Comparison of ENCODE assay signal across 20 cellular contexts in genomic region chr5:172505840-172506638, GRCh38. TPM values are rescaled to one million over a fixed set of nuclear protein-coding genes. Genes with fewer than 3 reads are reported as not detected.
DNase-seq lines count a peak whose midpoint lies in the region; TF ChIP-seq lines count a peak whose summit lies in the region.
"Had no signal": no experiment of that assay in that cellular context is flagged by ENCODE, and none has a peak within 500 bp of the region (broad histone marks: within the 10 kb centered on the region; RNA-seq: fewer than 3 reads in every experiment).

No MANE protein-coding gene starts in this region.

- no peak for TF ChIP-seq CTCF in progenitor cell of endocrine pancreas (IDR thresholded peaks at IDR 0.05; ENCODE audit: unreplicated experiment)

- peaks cover 14% of the 10 kb centered on the region for H3K4me1 Mint-ChIP-seq in progenitor cell of endocrine pancreas (ENCODE audit: low read depth)
- H3K4me1 Mint-ChIP-seq: memory B cell; naive thymus-derived CD8-positive, alpha-beta T cell had no signal

- H3K27me3 Mint-ChIP-seq in progenitor cell of endocrine pancreas: peaks cover 57% of the 10 kb centered on the region

- H3K36me3 Mint-ChIP-seq in progenitor cell of endocrine pancreas (ENCODE audit: insufficient read depth): no peaks in the 10 kb centered on the region
- H3K36me3 Mint-ChIP-seq: activated naive CD8-positive, alpha-beta T cell treated with anti-CD3 and anti-CD28 coated beads, Interleukin-2, amount 10 ng/mL, durations not matched to agents 7 days and 5 days; stimulated activated naive B cell treated with anti-CD40 and anti-IgM and Interleukin-4, amounts not matched to agents 10 μg/mL and 1 μg/mL and 100 μg/mL, for 72 hours had no signal

- POLR2A ChIA-PET in HEK293T (lab: Yijun Ruan, JAX): no interaction called here

- DNase-seq in AG20443 (ENCODE audit: low spot score) (peak; percentile 4), NCI-H2171 (lab: John Stamatoyannopoulos, UW) (peak; percentile 32), islet precursor cell (peak; percentile 45), progenitor cell of endocrine pancreas (ENCODE audit: low spot score, unreplicated experiment) (peak; percentile 5), HEK293T (ENCODE audit: extremely low spot score) (no peak), MV-4-11 (lab: John Stamatoyannopoulos, UW) (no peak), H4 (ENCODE audit: low spot score) (no peak)
- DNase-seq: activated CD4-positive, alpha-beta T cell treated with anti-CD3 and anti-CD28 coated beads, Interleukin-2, amount 50 U/mL, for 1 hour; activated naive CD8-positive, alpha-beta T cell treated with anti-CD3 and anti-CD28 coated beads, Interleukin-2, amount 10 ng/mL, durations not matched to agents 7 days and 5 days; body of pancreas; dermis blood vessel endothelial cell; GM23248; naive thymus-derived CD8-positive, alpha-beta T cell; NCI-H146; NCI-H446 treated with DMSO at 0.1 percent for 48 hours; RPMI8226; stimulated activated CD4-positive, alpha-beta T cell treated with anti-CD3 and anti-CD28 coated beads, Interleukin-15, amount 100 ng/mL, for 24 hours; stimulated activated naive B cell treated with anti-CD40 and anti-IgM and Interleukin-4, amounts not matched to agents 10 μg/mL and 1 μg/mL and 100 μg/mL, for 72 hours; trophoblast cell had no signal

- no peak overlapping the region for H3K4me3 Mint-ChIP-seq in progenitor cell of endocrine pancreas (ENCODE audit: low read depth)
- H3K4me3 Mint-ChIP-seq: activated naive CD8-positive, alpha-beta T cell treated with anti-CD3 and anti-CD28 coated beads, Interleukin-2, amount 10 ng/mL, durations not matched to agents 7 days and 5 days; memory B cell; naive thymus-derived CD8-positive, alpha-beta T cell; stimulated activated naive B cell treated with anti-CD40 and anti-IgM and Interleukin-4, amounts not matched to agents 10 μg/mL and 1 μg/mL and 100 μg/mL, for 72 hours had no signal

- CTCF ChIA-PET in HEK293T (lab: Yijun Ruan, JAX): no interaction called here

- H3K27ac Mint-ChIP-seq in progenitor cell of endocrine pancreas: no peak overlapping the region
- H3K27ac Mint-ChIP-seq: activated naive CD8-positive, alpha-beta T cell treated with anti-CD3 and anti-CD28 coated beads, Interleukin-2, amount 10 ng/mL, durations not matched to agents 7 days and 5 days; memory B cell; naive thymus-derived CD8-positive, alpha-beta T cell; stimulated activated naive B cell treated with anti-CD40 and anti-IgM and Interleukin-4, amounts not matched to agents 10 μg/mL and 1 μg/mL and 100 μg/mL, for 72 hours had no signal

- no peaks in the 10 kb centered on the region for H3K9me3 Mint-ChIP-seq in progenitor cell of endocrine pancreas (ENCODE audit: low read depth)
- H3K9me3 Mint-ChIP-seq: activated naive CD8-positive, alpha-beta T cell treated with anti-CD3 and anti-CD28 coated beads, Interleukin-2, amount 10 ng/mL, durations not matched to agents 7 days and 5 days; memory B cell had no signal

TF ChIP-seq in HEK293T, 16 proteins besides CTCF, POLR2A, EP300 and RAD21:
- TF ChIP-seq CTBP1 (IDR thresholded peaks at IDR 0.05; ENCODE audit: borderline replicate concordance): no peak
- no peak for TF ChIP-seq FOXA1 (IDR thresholded peaks at IDR 0.05)
- no peak for TF ChIP-seq ZNF384 (IDR thresholded peaks at IDR 0.05)
- no peak for TF ChIP-seq ARNT (IDR thresholded peaks at IDR 0.05)
- no peak for TF ChIP-seq FOXM1 (IDR thresholded peaks at IDR 0.05; ENCODE audit: borderline replicate concordance)
- TF ChIP-seq SP1 (IDR thresholded peaks at IDR 0.05): no peak
- no peak for TF ChIP-seq LEF1 (IDR thresholded peaks at IDR 0.05; ENCODE audit: borderline replicate concordance)
- TF ChIP-seq FOXK2 (IDR thresholded peaks at IDR 0.05): no peak
- TF ChIP-seq PKNOX1 (IDR thresholded peaks at IDR 0.05): no peak
- TF ChIP-seq HDGF (IDR thresholded peaks at IDR 0.05; ENCODE audit: borderline replicate concordance): no peak
- no peak for TF ChIP-seq BHLHE40 (IDR thresholded peaks at IDR 0.05; ENCODE audit: borderline replicate concordance)
- no peak for TF ChIP-seq TARDBP (IDR thresholded peaks at IDR 0.05)
- no peak for TF ChIP-seq SUZ12 (IDR thresholded peaks at IDR 0.05)

RNA-seq across cellular contexts. Expression of gene SH3PXD2B, which starts 51.7 kb away (rescaled TPM):
- 72.4 and 79.8 TPM in 2 replicates for total RNA-seq in progenitor cell of endocrine pancreas
- total RNA-seq in H4 (2014; rRNA removed; shearing (Covaris generic)): 7.7 and 9.4 TPM in 2 replicates

Comparison
In these comparisons a context has a peak if more than half of its experiments do, and no peak if none do; other contexts are left out.
1. DNase-seq: peak in AG20443 (single experiment), NCI-H2171 (single experiment), islet precursor cell (single experiment) and progenitor cell of endocrine pancreas (single experiment); none in HEK293T (single experiment), MV-4-11 (single experiment) and H4 (single experiment).